12 cellular contexts compared by ENCODE assay signal in genomic region chr1:235206533-235207201, GRCh38. TPM values are rescaled to one million over a fixed set of nuclear protein-coding genes. Genes with fewer than 3 reads are reported as not detected.
DNase-seq lines count a peak whose midpoint lies in the region; ATAC-seq, FAIRE-seq and TF ChIP-seq lines count a peak whose summit lies in the region.
"Had no signal": no experiment of that assay in that cellular context is flagged by ENCODE, and none has a peak within 500 bp of the region (broad histone marks: within the 10 kb centered on the region; RNA-seq: fewer than 3 reads in every experiment).

No MANE protein-coding gene starts in this region.

- H3K4me3 Mint-ChIP-seq in activated naive CD8-positive, alpha-beta T cell treated with anti-CD3 and anti-CD28 coated beads, Interleukin-2, amount 10 ng/mL, durations not matched to agents 7 days and 5 days = peak overlapping the region; percentile 49
- H3K4me3 Mint-ChIP-seq in nephron progenitor cell = no peak overlapping the region

- ATAC-seq in SK-N-SH treated with all-trans-retinoic acid at 6 μM for 48 hours (peak; percentile 41; the same call in 1 of the 3 replicates), HG02884 (IDR thresholded peaks at IDR 0.05; ENCODE audit: unreplicated experiment) (no peak)
- peak; percentile 80 for ATAC-seq in activated naive CD8-positive, alpha-beta T cell treated with anti-CD3 and anti-CD28 coated beads, Interleukin-2, amount 10 ng/mL, durations not matched to agents 7 days and 5 days (ENCODE audit: low read depth)

- H3K9ac ChIP-seq in SK-N-SH (no peak overlapping the region), kidney (ENCODE audit: low read length in 2 of 2) (no peak overlapping the region)

- no peak for DNase-seq in SK-N-SH
- DNase-seq in Jurkat, Clone E6-1 (ENCODE audit: low read depth, low spot score) = peak; percentile 70
- DNase-seq in activated naive CD8-positive, alpha-beta T cell treated with anti-CD3 and anti-CD28 coated beads, Interleukin-2, amount 10 ng/mL, durations not matched to agents 7 days and 5 days = no peak
- DNase-seq in nephron progenitor cell = no peak
- DNase-seq in kidney = no peak
- DNase-seq in NCI-H128 (lab: John Stamatoyannopoulos, UW; ENCODE audit: unreplicated experiment) = no peak
- DNase-seq: 8988T, hippocampal formation, NCI-H2081 treated with DMSO at 0.1 percent for 48 hours, tibial artery had no signal

- H3K9me3 ChIP-seq in SK-N-SH = no peaks in the 10 kb centered on the region
- no peaks in the 10 kb centered on the region for H3K9me3 ChIP-seq in kidney (ENCODE audit: control insufficient read depth in 1 of 2, low read length in 2 of 2)
- H3K9me3 ChIP-seq: tibial artery had no signal

- H3K27ac ChIP-seq in SK-N-SH (ENCODE audit: low read depth in 2 of 2, low read length in 1 of 2) (no peak overlapping the region), kidney (ENCODE audit: low read depth in 2 of 2, low read length in 2 of 2) (no peak overlapping the region)
- H3K27ac ChIP-seq: tibial artery had no signal

- peaks cover 23% of the 10 kb centered on the region for H3F3A ChIP-seq in SK-N-SH (replicated peaks; ENCODE audit: insufficient read depth)

- H2AFZ ChIP-seq in SK-N-SH (ENCODE audit: low read depth) = no peak overlapping the region

- no peaks in the 10 kb centered on the region for H4K20me1 ChIP-seq in SK-N-SH (ENCODE audit: insufficient read depth)

- H3K9me3 Mint-ChIP-seq in activated naive CD8-positive, alpha-beta T cell treated with anti-CD3 and anti-CD28 coated beads, Interleukin-2, amount 10 ng/mL, durations not matched to agents 7 days and 5 days = no peaks in the 10 kb centered on the region
- no peaks in the 10 kb centered on the region for H3K9me3 Mint-ChIP-seq in nephron progenitor cell

- TF ChIP-seq RAD21 in SK-N-SH (IDR thresholded peaks at IDR 0.05; ENCODE audit: low read length) = no peak

- H3K4me1 ChIP-seq in SK-N-SH (ENCODE audit: control insufficient read depth in 1 of 2, insufficient read depth in 2 of 2, low read depth in 1 of 2, low read length in 1 of 2) (no peaks in the 10 kb centered on the region), kidney (ENCODE audit: control insufficient read depth in 1 of 2, insufficient read depth in 1 of 2, low read depth in 1 of 2, low read length in 2 of 2) (no peaks in the 10 kb centered on the region)
- H3K4me1 ChIP-seq: tibial artery had no signal

- FAIRE-seq in kidney (lab: Jason Lieb, UNC) = no peak

- H3K79me2 ChIP-seq in SK-N-SH (ENCODE audit: insufficient read depth) = peaks cover 4% of the 10 kb centered on the region; the same call in 1 of the 2 replicates

- 95% methylated on average over 4 of the region's 4 CpGs for WGBS in SK-N-SH (ENCODE audit: low lambda C conversion rate)

- POLR2A ChIA-PET in SK-N-SH (lab: Yijun Ruan, JAX) = no interaction called here
- POLR2A ChIA-PET in activated naive CD8-positive, alpha-beta T cell treated with anti-CD3 and anti-CD28 coated beads, Interleukin-2, amount 10 ng/mL, durations not matched to agents 7 days and 5 days (lab: Charles Lee) = interaction anchor here (1.4 kb wide), 1 partner anchor 46 kb away, joined by 4 read pairs; the partner anchor contains the start of gene RBM34

- peaks cover 17% of the 10 kb centered on the region for H3K4me1 Mint-ChIP-seq in activated naive CD8-positive, alpha-beta T cell treated with anti-CD3 and anti-CD28 coated beads, Interleukin-2, amount 10 ng/mL, durations not matched to agents 7 days and 5 days
- H3K4me1 Mint-ChIP-seq in nephron progenitor cell = no peaks in the 10 kb centered on the region

- H3K27ac Mint-ChIP-seq in activated naive CD8-positive, alpha-beta T cell treated with anti-CD3 and anti-CD28 coated beads, Interleukin-2, amount 10 ng/mL, durations not matched to agents 7 days and 5 days = peak overlapping the region; percentile 78
- peak overlapping the region; percentile 85 for H3K27ac Mint-ChIP-seq in nephron progenitor cell

- intact Hi-C loops in kidney (cut with DNase I) = no loop called here

- no peak for TF ChIP-seq EP300 in SK-N-SH (IDR thresholded peaks at IDR 0.05; ENCODE audit: borderline replicate concordance in 1 of 2, low read depth in 1 of 2, low read length in 1 of 2)

- TF ChIP-seq CTCF in SK-N-SH (IDR thresholded peaks at IDR 0.05) = no peak
- no peak for TF ChIP-seq CTCF in nephron progenitor cell (IDR thresholded peaks at IDR 0.05)
- no peak for TF ChIP-seq CTCF in kidney (IDR thresholded peaks at IDR 0.05; ENCODE audit: borderline replicate concordance, extremely low read depth, insufficient read depth)

- H3K36me3 ChIP-seq in SK-N-SH (replicated peaks in 1 of 2; ENCODE audit: control insufficient read depth in 1 of 2, insufficient read depth in 2 of 2, low read length in 1 of 2) = peaks cover 44 to 60% of the 10 kb centered on the region in 2 experiments
- H3K36me3 ChIP-seq in kidney (ENCODE audit: control insufficient read depth in 1 of 2, insufficient read depth in 2 of 2, low read length in 2 of 2) = peaks cover 0 to 5% of the 10 kb centered on the region in 2 donors

- CTCF ChIA-PET in SK-N-SH (lab: Yijun Ruan, JAX) = no interaction called here

- H3K36me3 Mint-ChIP-seq in activated naive CD8-positive, alpha-beta T cell treated with anti-CD3 and anti-CD28 coated beads, Interleukin-2, amount 10 ng/mL, durations not matched to agents 7 days and 5 days = peaks cover 28% of the 10 kb centered on the region
- H3K36me3 Mint-ChIP-seq in nephron progenitor cell (ENCODE audit: low read depth) = peaks cover 60% of the 10 kb centered on the region

- no peaks in the 10 kb centered on the region for H3K27me3 Mint-ChIP-seq in activated naive CD8-positive, alpha-beta T cell treated with anti-CD3 and anti-CD28 coated beads, Interleukin-2, amount 10 ng/mL, durations not matched to agents 7 days and 5 days
- no peaks in the 10 kb centered on the region for H3K27me3 Mint-ChIP-seq in nephron progenitor cell (ENCODE audit: low read depth, poor library complexity)

- no peaks in the 10 kb centered on the region; the same call in 1 of the 2 replicates for H3K9me2 ChIP-seq in SK-N-SH

- H3K4me3 ChIP-seq in SK-N-SH (ENCODE audit: low read depth in 2 of 2, low read length in 1 of 2) (no peak overlapping the region), kidney (ENCODE audit: low read length in 2 of 2) (no peak overlapping the region)
- H3K4me3 ChIP-seq in Jurkat, Clone E6-1 (ENCODE audit: low read length) = peak overlapping the region; percentile 24
- H3K4me3 ChIP-seq: tibial artery had no signal

- H3K4me2 ChIP-seq in SK-N-SH = no peak overlapping the region

- H3K27me3 ChIP-seq in SK-N-SH (ENCODE audit: insufficient read depth) = no peaks in the 10 kb centered on the region
- H3K27me3 ChIP-seq: tibial artery had no signal

TF ChIP-seq in SK-N-SH treated with all-trans-retinoic acid at 6 μM for 48 hours, 23 proteins besides CTCF, POLR2A, EP300 and RAD21 (continues in another document):
- no peak for TF ChIP-seq ZNF8 (CRISPR knock-in tag; IDR thresholded peaks at IDR 0.05)
- TF ChIP-seq RARB (CRISPR knock-in tag; IDR thresholded peaks at IDR 0.05) = no peak
- no peak for TF ChIP-seq ZNF565 (CRISPR knock-in tag; conservative IDR thresholded peaks at IDR 0.05; ENCODE audit: low read depth)
- TF ChIP-seq POU6F1 (CRISPR knock-in tag; IDR thresholded peaks at IDR 0.05; ENCODE audit: borderline replicate concordance, low read depth) = no peak

TF ChIP-seq in SK-N-SH, 30 proteins besides CTCF, POLR2A, EP300 and RAD21:
- TF ChIP-seq YY1 (IDR thresholded peaks at IDR 0.05; ENCODE audit: low read depth) (no peak), FOSL2 (IDR thresholded peaks at IDR 0.05; ENCODE audit: borderline replicate concordance, low read depth) (no peak), POLR2AphosphoS5 (IDR thresholded peaks at IDR 0.05; ENCODE audit: low read depth, low read length) (no peak), RXRA (IDR thresholded peaks at IDR 0.05; ENCODE audit: borderline replicate concordance, low read depth) (no peak), USF2 (IDR thresholded peaks at IDR 0.05; ENCODE audit: borderline replicate concordance, low read depth, low read length) (no peak), RFX5 (IDR thresholded peaks at IDR 0.05; ENCODE audit: low read length) (no peak), GATA2 (CRISPR knock-in tag; IDR thresholded peaks at IDR 0.05) (no peak)
- TF ChIP-seq, protein P1, sequence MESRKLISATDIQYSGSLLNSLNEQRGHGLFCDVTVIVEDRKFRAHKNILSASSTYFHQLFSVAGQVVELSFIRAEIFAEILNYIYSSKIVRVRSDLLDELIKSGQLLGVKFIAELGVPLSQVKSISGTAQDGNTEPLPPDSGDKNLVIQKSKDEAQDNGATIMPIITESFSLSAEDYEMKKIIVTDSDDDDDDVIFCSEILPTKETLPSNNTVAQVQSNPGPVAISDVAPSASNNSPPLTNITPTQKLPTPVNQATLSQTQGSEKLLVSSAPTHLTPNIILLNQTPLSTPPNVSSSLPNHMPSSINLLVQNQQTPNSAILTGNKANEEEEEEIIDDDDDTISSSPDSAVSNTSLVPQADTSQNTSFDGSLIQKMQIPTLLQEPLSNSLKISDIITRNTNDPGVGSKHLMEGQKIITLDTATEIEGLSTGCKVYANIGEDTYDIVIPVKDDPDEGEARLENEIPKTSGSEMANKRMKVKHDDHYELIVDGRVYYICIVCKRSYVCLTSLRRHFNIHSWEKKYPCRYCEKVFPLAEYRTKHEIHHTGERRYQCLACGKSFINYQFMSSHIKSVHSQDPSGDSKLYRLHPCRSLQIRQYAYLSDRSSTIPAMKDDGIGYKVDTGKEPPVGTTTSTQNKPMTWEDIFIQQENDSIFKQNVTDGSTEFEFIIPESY (IDR thresholded peaks at IDR 0.05; ENCODE audit: borderline replicate concordance, low read depth) = no peak

RNA-seq across cellular contexts. Expression of gene RBM34, which starts 45.6 kb away (rescaled TPM):
- polyA plus RNA-seq in SK-N-SH (2012; rRNA removed) (33.9 and 39.9 TPM in 2 replicates), kidney (ENCODE audit: insufficient read depth, low read depth, low replicate concordance) (68.9 TPM)
- 41.2 and 48.8 TPM in 2 replicates for polyA plus RNA-seq in SK-N-SH (2012; cell fraction: cytosol; rRNA removed)
- 32.8 and 43.7 TPM in 2 replicates for polyA plus RNA-seq in SK-N-SH (2012; cell fraction: nucleus; rRNA removed)
- polyA plus RNA-seq in Jurkat, Clone E6-1 (2012; ENCODE audit: insufficient read depth, insufficient read length) = 145 TPM
- 100 to 1,000 TPM; 129 to 134 TPM for total RNA-seq in activated naive CD8-positive, alpha-beta T cell treated with anti-CD3 and anti-CD28 coated beads, Interleukin-2, amount 10 ng/mL, durations not matched to agents 7 days and 5 days
- 65.8 TPM for total RNA-seq in kidney
